In genomic region chr3:17420668-17421067, GRCh38 we compare ENCODE assay signal across 16 cellular contexts.
DNase-seq lines count a peak whose midpoint lies in the region; ATAC-seq, FAIRE-seq and TF ChIP-seq lines count a peak whose summit lies in the region.
"Had no signal": no experiment of that assay in that cellular context is flagged by ENCODE, and none has a peak within 500 bp of the region (broad histone marks: within the 10 kb centered on the region; RNA-seq: fewer than 3 reads in every experiment).

No MANE protein-coding gene starts in this region.

- no peak for FAIRE-seq in bronchial epithelial cell (lab: Jason Lieb, UNC)
- FAIRE-seq: GM12891, keratinocyte had no signal

- H3K4me2 ChIP-seq in PC-9, result no peak overlapping the region

- POLR2A ChIA-PET in PC-9 (lab: Charles Lee; ENCODE audit: unreplicated experiment), result no interaction called here

- CTCF ChIA-PET in PC-9 (lab: Charles Lee), result no interaction called here

- H3F3A ChIP-seq in PC-9 (ENCODE audit: insufficient read depth, low read depth), result no peaks in the 10 kb centered on the region; the same call in 1 of the 2 replicates

- H3K36me3 ChIP-seq in bronchial epithelial cell (ENCODE audit: control insufficient read depth, insufficient read depth, low read length) (no peaks in the 10 kb centered on the region), right lobe of liver (no peaks in the 10 kb centered on the region), PC-9 (ENCODE audit: low read depth) (no peaks in the 10 kb centered on the region), tibial artery (no peaks in the 10 kb centered on the region)

- H3K9me3 ChIP-seq in right lobe of liver (no peaks in the 10 kb centered on the region), PC-9 (ENCODE audit: insufficient read depth, low read depth) (no peaks in the 10 kb centered on the region), tibial artery (no peaks in the 10 kb centered on the region)

- intact Hi-C loops in right lobe of liver (cut with DNase I) (no loop called here), PC-9 (cut with micrococcal nuclease; ENCODE audit: unreplicated experiment) (no loop called here), tibial artery (cut with DNase I; ENCODE audit: low total_unique reads) (no loop called here)

- no peaks in the 10 kb centered on the region for H4K20me1 ChIP-seq in PC-9 (ENCODE audit: insufficient read depth)

- BruUV-seq in PC-9 (replicated peaks; lab: Mats Ljungman, UMichigan), result no TSS peak

- H3K27me3 ChIP-seq in bronchial epithelial cell (ENCODE audit: control insufficient read depth, insufficient read depth, low read length) (no peaks in the 10 kb centered on the region), right lobe of liver (no peaks in the 10 kb centered on the region), PC-9 (ENCODE audit: insufficient read depth, low read depth) (no peaks in the 10 kb centered on the region), tibial artery (no peaks in the 10 kb centered on the region)

- DNase-seq in HCEC 1CT (peak; percentile 10), NCI-H146 treated with DMSO at 0.1 percent for 48 hours (lab: John Stamatoyannopoulos, UW; ENCODE audit: unreplicated experiment) (peak; percentile 64), bronchial epithelial cell (ENCODE audit: low read depth) (peak; percentile 26), right lobe of liver (no peak), PC-9 (no peak), tibial artery (no peak)
- DNase-seq: activated CD4-positive, alpha-beta T cell treated with anti-CD3 and anti-CD28 coated beads for 4 hours; central memory CD4-positive, alpha-beta T cell; effector memory CD4-positive, alpha-beta T cell; head of caudate nucleus; NCI-H2081 treated with DMSO at 0.1 percent for 48 hours; RPMI8226 had no signal

- TF ChIP-seq CTCF in bronchial epithelial cell (IDR thresholded peaks at IDR 0.05; ENCODE audit: insufficient read depth, low read length, severe bottlenecking) (no peak), right lobe of liver (IDR thresholded peaks at IDR 0.05) (no peak), PC-9 (conservative IDR thresholded peaks at IDR 0.05) (no peak), tibial artery (IDR thresholded peaks at IDR 0.05) (no peak)

- ATAC-seq in right lobe of liver, result peak; percentile 83 to 98 (median 94)
- no peak for ATAC-seq in HG03460 (IDR thresholded peaks at IDR 0.05; ENCODE audit: unreplicated experiment)
- ATAC-seq: stimulated activated memory B cell treated with anti-CD40 and anti-IgM and Interleukin-4, amounts not matched to agents 10 μg/mL and 1 μg/mL and 100 μg/mL, for 72 hours had no signal

- H3K27ac ChIP-seq in right lobe of liver, result no peak overlapping the region
- H3K27ac ChIP-seq in PC-9, result no peak overlapping the region
- H3K27ac ChIP-seq in tibial artery, result no peak overlapping the region

- H3K9me2 ChIP-seq in PC-9 (ENCODE audit: insufficient read depth), result no peaks in the 10 kb centered on the region; the same call in 1 of the 2 replicates

- WGBS in right lobe of liver (ENCODE audit: insufficient coverage, low coverage, low lambda C conversion rate, missing lambda C conversion rate), result 17% methylated on average over 1 of the region's 1 CpG

- no peak for TF ChIP-seq POLR2A in right lobe of liver (IDR thresholded peaks at IDR 0.05)

- H3K79me2 ChIP-seq in PC-9 (ENCODE audit: low read depth), result no peaks in the 10 kb centered on the region

- no peak overlapping the region for H3K4me3 ChIP-seq in bronchial epithelial cell (ENCODE audit: low read depth, low read length)
- no peak overlapping the region for H3K4me3 ChIP-seq in right lobe of liver
- H3K4me3 ChIP-seq in PC-9, result no peak overlapping the region
- no peak overlapping the region for H3K4me3 ChIP-seq in tibial artery

- H3K4me1 ChIP-seq in right lobe of liver (peaks cover 0 to 11% (median 0%) of the 10 kb centered on the region in 4 donors), PC-9 (replicated peaks; ENCODE audit: insufficient read depth) (no peaks in the 10 kb centered on the region), tibial artery (no peaks in the 10 kb centered on the region)

- no peak overlapping the region for H2AFZ ChIP-seq in PC-9

Comparison
In these comparisons a context has a peak if more than half of its experiments do, and no peak if none do; other contexts are left out.
1. DNase-seq: peak in HCEC 1CT (single experiment), NCI-H146 treated with DMSO at 0.1 percent for 48 hours (single experiment) and bronchial epithelial cell (single experiment); none in right lobe of liver (0 of 3), PC-9 (0 of 2) and tibial artery (0 of 2).